ENCODE assay signal across 1 cellular context in the genomic region with DNA sequence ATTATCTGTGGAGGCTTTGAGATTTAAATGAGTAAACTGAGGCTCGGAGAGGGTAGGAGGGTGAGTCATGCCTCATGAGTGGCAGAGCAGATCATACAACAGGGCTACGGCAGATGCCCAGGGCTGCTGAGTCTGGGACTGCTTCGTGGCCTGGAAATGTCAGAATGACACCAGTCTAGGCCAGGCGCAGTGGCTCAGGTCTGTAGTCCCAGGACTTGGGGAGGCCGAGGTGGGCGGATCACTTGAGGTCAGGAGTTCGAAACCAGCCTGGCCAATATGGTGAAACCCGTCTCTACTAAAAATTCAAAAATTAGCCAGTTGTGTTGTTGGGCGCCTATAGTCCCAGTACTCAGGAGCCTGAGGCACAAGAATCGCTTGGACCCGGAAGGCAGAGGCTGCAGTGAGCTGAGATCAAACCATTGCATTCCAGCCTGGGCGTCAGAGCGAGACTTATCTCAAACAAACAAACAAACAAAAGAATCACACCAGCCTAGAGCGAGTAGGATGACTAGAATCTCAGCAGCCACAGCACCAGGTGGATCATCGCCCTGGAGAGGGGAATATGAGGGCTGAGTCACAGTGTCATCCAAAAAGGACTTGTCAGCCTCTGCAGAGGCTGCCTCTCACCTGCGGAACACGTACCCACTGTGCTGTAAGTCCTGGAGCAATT.
TF ChIP-seq lines count a peak whose summit lies in the region.

No MANE protein-coding gene starts in this region.

TF ChIP-seq in K562, 482 proteins besides CTCF, POLR2A, EP300 and RAD21:
- TF ChIP-seq ZEB2 (IDR thresholded peaks at IDR 0.05) (no peak), CBX5 (IDR thresholded peaks at IDR 0.05; ENCODE audit: borderline replicate concordance, low read depth) (no peak)
